In genomic region chr19:45376045-45376724, GRCh38 we compare ENCODE assay signal across 1 cellular context.
TF ChIP-seq lines count a peak whose summit lies in the region.

No MANE protein-coding gene starts in this region.

TF ChIP-seq in A549, 52 proteins besides CTCF, POLR2A, EP300 and RAD21 (continued from another document):
- TF ChIP-seq, protein P1, sequence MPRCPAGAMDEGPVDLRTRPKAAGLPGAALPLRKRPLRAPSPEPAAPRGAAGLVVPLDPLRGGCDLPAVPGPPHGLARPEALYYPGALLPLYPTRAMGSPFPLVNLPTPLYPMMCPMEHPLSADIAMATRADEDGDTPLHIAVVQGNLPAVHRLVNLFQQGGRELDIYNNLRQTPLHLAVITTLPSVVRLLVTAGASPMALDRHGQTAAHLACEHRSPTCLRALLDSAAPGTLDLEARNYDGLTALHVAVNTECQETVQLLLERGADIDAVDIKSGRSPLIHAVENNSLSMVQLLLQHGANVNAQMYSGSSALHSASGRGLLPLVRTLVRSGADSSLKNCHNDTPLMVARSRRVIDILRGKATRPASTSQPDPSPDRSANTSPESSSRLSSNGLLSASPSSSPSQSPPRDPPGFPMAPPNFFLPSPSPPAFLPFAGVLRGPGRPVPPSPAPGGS (IDR thresholded peaks at IDR 0.05): no peak
